In genomic region chr1:175204285-175204684, GRCh38 we compare ENCODE assay signal across 12 cellular contexts. TPM values are rescaled to one million over a fixed set of nuclear protein-coding genes. Genes with fewer than 3 reads are reported as not detected.
DNase-seq lines count a peak whose midpoint lies in the region; ATAC-seq, FAIRE-seq and TF ChIP-seq lines count a peak whose summit lies in the region.
"Had no signal": no experiment of that assay in that cellular context is flagged by ENCODE, and none has a peak within 500 bp of the region (broad histone marks: within the 10 kb centered on the region; RNA-seq: fewer than 3 reads in every experiment).

No MANE protein-coding gene starts in this region.

- H3K36me3 ChIP-seq in GM06990 (ENCODE audit: control insufficient read depth, insufficient read depth, low read length): no peaks in the 10 kb centered on the region
- no peaks in the 10 kb centered on the region for H3K36me3 ChIP-seq in A673 (ENCODE audit: insufficient read depth, low read length, poor library complexity, severe bottlenecking)

- H3K9me3 ChIP-seq in A673 (ENCODE audit: low read depth, low read length, poor library complexity, severe bottlenecking): no peaks in the 10 kb centered on the region

- H3K27ac ChIP-seq in A673 (ENCODE audit: low read depth, low read length, poor library complexity, severe bottlenecking): no peak overlapping the region

- intact Hi-C loops in activated T-helper 2 cell treated with anti-CD3 and anti-CD28 coated beads, Interferon-gamma antibody, Interleukin-2, Interleukin-4, amounts not matched to agents 10 μg/mL and 5 μg/mL and 100 μg/mL, durations not matched to agents 14 hours and 24 hours and 36 hours (cut with micrococcal nuclease): no loop called here
- intact Hi-C loops in A673 (cut with micrococcal nuclease; ENCODE audit: unreplicated experiment): no loop called here

- TF ChIP-seq CTCF in GM06990 (IDR thresholded peaks at IDR 0.05; ENCODE audit: insufficient read depth, low read length, poor library complexity, severe bottlenecking): no peak
- no peak for TF ChIP-seq CTCF in A673 (conservative IDR thresholded peaks at IDR 0.05; ENCODE audit: low read depth, low read length)

- no peaks in the 10 kb centered on the region for H3K36me3 Mint-ChIP-seq in activated T-helper 2 cell treated with anti-CD3 and anti-CD28 coated beads, Interferon-gamma antibody, Interleukin-2, Interleukin-4, amounts not matched to agents 10 μg/mL and 5 μg/mL and 100 μg/mL, durations not matched to agents 14 hours and 24 hours and 36 hours (ENCODE audit: low read depth)
- H3K36me3 Mint-ChIP-seq: CD8-positive, alpha-beta T cell had no signal

- DNase-seq in GM06990 (ENCODE audit: extremely low read depth, insufficient read length) (peak; percentile 60), GM19239 (ENCODE audit: insufficient read length, low spot score) (no peak), cerebellum (ENCODE audit: low spot score) (no peak), NCI-H1436 treated with DMSO at 0.1 percent for 48 hours (lab: John Stamatoyannopoulos, UW) (no peak), NCI-H748 treated with DMSO at 0.1 percent for 48 hours (lab: John Stamatoyannopoulos, UW) (no peak), A673 (ENCODE audit: low spot score) (no peak)
- no peak for DNase-seq in activated T-helper 2 cell treated with anti-CD3 and anti-CD28 coated beads, Interferon-gamma antibody, Interleukin-2, Interleukin-4, amounts not matched to agents 10 μg/mL and 5 μg/mL and 100 μg/mL, durations not matched to agents 14 hours and 24 hours and 36 hours (ENCODE audit: low spot score)
- DNase-seq: CD8-positive, alpha-beta T cell; NCI-H1930 had no signal

- peak overlapping the region; percentile 44 for H3K27ac Mint-ChIP-seq in activated T-helper 2 cell treated with anti-CD3 and anti-CD28 coated beads, Interferon-gamma antibody, Interleukin-2, Interleukin-4, amounts not matched to agents 10 μg/mL and 5 μg/mL and 100 μg/mL, durations not matched to agents 14 hours and 24 hours and 36 hours
- H3K27ac Mint-ChIP-seq: CD8-positive, alpha-beta T cell had no signal

- no TSS peak for BruUV-seq in A673 (replicated peaks; lab: Mats Ljungman, UMichigan)

- FAIRE-seq in GM19239 (lab: Jason Lieb, UNC): peak; percentile 93
- FAIRE-seq: TTC549 had no signal

- no peak overlapping the region for H3K4me3 ChIP-seq in GM06990 (replicated peaks; ENCODE audit: low read depth, low read length)
- no peak overlapping the region for H3K4me3 ChIP-seq in A673 (ENCODE audit: low read depth, low read length, poor library complexity, severe bottlenecking)

- peaks cover 33% of the 10 kb centered on the region for H3K4me1 Mint-ChIP-seq in activated T-helper 2 cell treated with anti-CD3 and anti-CD28 coated beads, Interferon-gamma antibody, Interleukin-2, Interleukin-4, amounts not matched to agents 10 μg/mL and 5 μg/mL and 100 μg/mL, durations not matched to agents 14 hours and 24 hours and 36 hours (ENCODE audit: low read depth)

- POLR2A ChIA-PET in A673 (lab: Charles Lee; ENCODE audit: low non-redundant PET): no interaction called here

- CTCF ChIA-PET in A673 (lab: Charles Lee): no interaction called here

- H3K27me3 Mint-ChIP-seq in activated T-helper 2 cell treated with anti-CD3 and anti-CD28 coated beads, Interferon-gamma antibody, Interleukin-2, Interleukin-4, amounts not matched to agents 10 μg/mL and 5 μg/mL and 100 μg/mL, durations not matched to agents 14 hours and 24 hours and 36 hours (ENCODE audit: low read depth): no peaks in the 10 kb centered on the region

- H3K4me3 Mint-ChIP-seq in activated T-helper 2 cell treated with anti-CD3 and anti-CD28 coated beads, Interferon-gamma antibody, Interleukin-2, Interleukin-4, amounts not matched to agents 10 μg/mL and 5 μg/mL and 100 μg/mL, durations not matched to agents 14 hours and 24 hours and 36 hours (ENCODE audit: low read depth): no peak overlapping the region
- H3K4me3 Mint-ChIP-seq: CD8-positive, alpha-beta T cell had no signal

- peak; percentile 47 for ATAC-seq in HG02970 (IDR thresholded peaks at IDR 0.05; ENCODE audit: low FRiP score, unreplicated experiment)
- ATAC-seq: CD8-positive, alpha-beta T cell; HCT116 had no signal

- H3K9me3 Mint-ChIP-seq in activated T-helper 2 cell treated with anti-CD3 and anti-CD28 coated beads, Interferon-gamma antibody, Interleukin-2, Interleukin-4, amounts not matched to agents 10 μg/mL and 5 μg/mL and 100 μg/mL, durations not matched to agents 14 hours and 24 hours and 36 hours: peaks cover 3% of the 10 kb centered on the region
- H3K9me3 Mint-ChIP-seq: CD8-positive, alpha-beta T cell had no signal

- H3K4me1 ChIP-seq in A673 (ENCODE audit: insufficient read depth, low read length, poor library complexity, severe bottlenecking): no peaks in the 10 kb centered on the region

- H3K27me3 ChIP-seq in GM06990 (replicated peaks; ENCODE audit: control insufficient read depth, insufficient read depth, low read length): no peaks in the 10 kb centered on the region
- peaks cover 30% of the 10 kb centered on the region for H3K27me3 ChIP-seq in A673 (replicated peaks; ENCODE audit: insufficient read depth, low read depth, low read length, poor library complexity)

RNA-seq across cellular contexts. Expression of gene KIAA0040, which starts 11.7 kb away (rescaled TPM):
- 30.0 and 35.3 TPM in 2 replicates for total RNA-seq in activated T-helper 2 cell treated with anti-CD3 and anti-CD28 coated beads, Interferon-gamma antibody, Interleukin-2, Interleukin-4, amounts not matched to agents 10 μg/mL and 5 μg/mL and 100 μg/mL, durations not matched to agents 14 hours and 24 hours and 36 hours
- 1.00 TPM for total RNA-seq in cerebellum
- total RNA-seq in A673 (2021): not detected in 2 replicates

Comparison
In these comparisons a context has a peak if more than half of its experiments do, and no peak if none do; other contexts are left out.
1. RNA of gene KIAA0040, which starts 11.7 kb away (total RNA-seq): 30.0 to 35.3 TPM in activated T-helper 2 cell treated with anti-CD3 and anti-CD28 coated beads, Interferon-gamma antibody, Interleukin-2, Interleukin-4, amounts not matched to agents 10 μg/mL and 5 μg/mL and 100 μg/mL, durations not matched to agents 14 hours and 24 hours and 36 hours; 1.00 TPM in cerebellum (single experiment) and not detected in A673; every median in the first group is over 10 times any median in the second.